In the genomic region with DNA sequence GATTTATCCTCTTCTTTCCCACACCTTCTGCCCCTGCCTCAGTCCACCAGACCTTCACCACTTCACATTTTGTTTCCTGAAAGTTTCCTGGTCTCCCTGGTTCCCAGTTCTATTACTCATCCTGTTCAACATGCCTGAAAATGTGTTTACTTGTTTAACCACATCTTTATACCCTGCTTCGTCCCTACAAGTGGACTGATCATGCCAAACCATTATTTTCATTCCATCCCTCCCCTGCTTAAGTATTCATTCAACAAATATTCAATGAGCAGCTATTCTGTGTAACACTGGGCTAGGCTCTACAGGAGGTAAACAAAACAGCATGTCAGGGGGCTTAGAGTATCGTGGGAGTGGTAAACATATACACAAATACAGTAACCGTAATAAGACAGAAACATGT, we compare ENCODE assay signal across 15 cellular contexts. TPM values are rescaled to one million over a fixed set of nuclear protein-coding genes. Genes with fewer than 3 reads are reported as not detected.
DNase-seq lines count a peak whose midpoint lies in the region; ATAC-seq, FAIRE-seq and TF ChIP-seq lines count a peak whose summit lies in the region.
"Had no signal": no experiment of that assay in that cellular context is flagged by ENCODE, and none has a peak within 500 bp of the region (broad histone marks: within the 10 kb centered on the region; RNA-seq: fewer than 3 reads in every experiment).

No MANE protein-coding gene starts in this region.

- peaks cover 17% of the 10 kb centered on the region for H3K27me3 Mint-ChIP-seq in WTC11 (ENCODE audit: low read depth)
- peaks cover 3% of the 10 kb centered on the region for H3K27me3 Mint-ChIP-seq in activated naive CD4-positive, alpha-beta T cell treated with anti-CD3 and anti-CD28 coated beads, Interleukin-2, amount 10 ng/mL, durations not matched to agents 7 days and 5 days

- H3K4me1 ChIP-seq in skeletal muscle satellite cell (ENCODE audit: control insufficient read depth, insufficient read depth, low read length) (peaks cover 20% of the 10 kb centered on the region), SJCRH30 (peaks cover 6% of the 10 kb centered on the region)

- TF ChIP-seq CTCF in WTC11 (IDR thresholded peaks at IDR 0.05) (no peak), fibroblast of pulmonary artery (IDR thresholded peaks at IDR 0.05; ENCODE audit: low read length, missing control alignments) (no peak)

- CTCF ChIA-PET in WTC11 (lab: Charles Lee): no interaction called here
- CTCF ChIA-PET in activated naive CD4-positive, alpha-beta T cell treated with anti-CD3 and anti-CD28 coated beads, Interleukin-2, amount 10 ng/mL, durations not matched to agents 7 days and 5 days (lab: Charles Lee): no interaction called here

- peaks cover 42% of the 10 kb centered on the region for H3K4me1 Mint-ChIP-seq in WTC11
- peaks cover 16% of the 10 kb centered on the region for H3K4me1 Mint-ChIP-seq in activated naive CD4-positive, alpha-beta T cell treated with anti-CD3 and anti-CD28 coated beads, Interleukin-2, amount 10 ng/mL, durations not matched to agents 7 days and 5 days

- DNase-seq in GM04503 (ENCODE audit: low read depth) (peak; percentile 90), WTC11 (ENCODE audit: low spot score) (no peak), fibroblast of pulmonary artery (ENCODE audit: low read depth) (peak; percentile 52), SJCRH30 (no peak), GM12892 (ENCODE audit: insufficient read length) (no peak)
- no peak for DNase-seq in activated naive CD4-positive, alpha-beta T cell treated with anti-CD3 and anti-CD28 coated beads, Interleukin-2, amount 10 ng/mL, durations not matched to agents 7 days and 5 days
- DNase-seq in activated CD8-positive, alpha-beta memory T cell treated with anti-CD3 and anti-CD28 coated beads for 24 hours: no peak
- DNase-seq: caudate nucleus, DND-41, mesendoderm, NCI-H2081, OCI-M1, right lobe of liver, upper lobe of left lung had no signal

- no peaks in the 10 kb centered on the region for H3K9me3 ChIP-seq in skeletal muscle satellite cell (replicated peaks; ENCODE audit: low read length)
- H3K9me3 ChIP-seq in SJCRH30 (replicated peaks): no peaks in the 10 kb centered on the region
- H3K9me3 ChIP-seq: right lobe of liver, upper lobe of left lung had no signal

- H3K27me3 ChIP-seq in skeletal muscle satellite cell (ENCODE audit: control insufficient read depth, insufficient read depth, low read length) (no peaks in the 10 kb centered on the region), SJCRH30 (no peaks in the 10 kb centered on the region)
- H3K27me3 ChIP-seq: right lobe of liver, upper lobe of left lung had no signal

- H3K9ac ChIP-seq in skeletal muscle satellite cell (ENCODE audit: low read depth, low read length): peak overlapping the region; percentile 26

- POLR2A ChIA-PET in WTC11 (lab: Charles Lee): interaction anchor here (0.7 kb wide), 1 partner anchor 75 kb away, joined by 3 read pairs; no protein-coding TSS in a partner anchor

- no peaks in the 10 kb centered on the region for H3K9me3 Mint-ChIP-seq in WTC11
- H3K9me3 Mint-ChIP-seq in activated naive CD4-positive, alpha-beta T cell treated with anti-CD3 and anti-CD28 coated beads, Interleukin-2, amount 10 ng/mL, durations not matched to agents 7 days and 5 days: no peaks in the 10 kb centered on the region

- FAIRE-seq in GM12892 (lab: Jason Lieb, UNC): no peak

- peak overlapping the region; percentile 40 for H3K4me2 ChIP-seq in skeletal muscle satellite cell (ENCODE audit: low read length)

- H3K4me3 Mint-ChIP-seq in WTC11: no peak overlapping the region
- H3K4me3 Mint-ChIP-seq in activated naive CD4-positive, alpha-beta T cell treated with anti-CD3 and anti-CD28 coated beads, Interleukin-2, amount 10 ng/mL, durations not matched to agents 7 days and 5 days: no peak overlapping the region

- no peak overlapping the region for H3K27ac ChIP-seq in SJCRH30
- H3K27ac ChIP-seq: right lobe of liver, upper lobe of left lung had no signal

- H3K36me3 Mint-ChIP-seq in WTC11: no peaks in the 10 kb centered on the region
- H3K36me3 Mint-ChIP-seq in activated naive CD4-positive, alpha-beta T cell treated with anti-CD3 and anti-CD28 coated beads, Interleukin-2, amount 10 ng/mL, durations not matched to agents 7 days and 5 days: no peaks in the 10 kb centered on the region

- no peak for TF ChIP-seq POLR2A in GM12892 (IDR thresholded peaks at IDR 0.05; ENCODE audit: low read depth, low read length)

- H3K27ac Mint-ChIP-seq in WTC11: peak overlapping the region; percentile 10
- no peak overlapping the region for H3K27ac Mint-ChIP-seq in activated naive CD4-positive, alpha-beta T cell treated with anti-CD3 and anti-CD28 coated beads, Interleukin-2, amount 10 ng/mL, durations not matched to agents 7 days and 5 days

- H3K36me3 ChIP-seq in skeletal muscle satellite cell (ENCODE audit: insufficient read depth, low read length) (no peaks in the 10 kb centered on the region), SJCRH30 (no peaks in the 10 kb centered on the region)
- H3K36me3 ChIP-seq: right lobe of liver, upper lobe of left lung had no signal

- no peak overlapping the region for H3K4me3 ChIP-seq in fibroblast of pulmonary artery (replicated peaks; ENCODE audit: low read depth, low read length)
- no peak overlapping the region for H3K4me3 ChIP-seq in skeletal muscle satellite cell (ENCODE audit: low read length)
- no peak overlapping the region for H3K4me3 ChIP-seq in SJCRH30
- H3K4me3 ChIP-seq: right lobe of liver, upper lobe of left lung had no signal

- no peak for ATAC-seq in WTC11

TF ChIP-seq in WTC11, 78 proteins besides CTCF, POLR2A, EP300 and RAD21:
- TF ChIP-seq ZNF219 (CRISPR knock-in tag; IDR thresholded peaks at IDR 0.05; ENCODE audit: borderline replicate concordance) (no peak), PRRX2 (CRISPR knock-in tag; IDR thresholded peaks at IDR 0.05) (no peak), ZNF416 (CRISPR knock-in tag; IDR thresholded peaks at IDR 0.05) (no peak)
- TF ChIP-seq, protein P1, sequence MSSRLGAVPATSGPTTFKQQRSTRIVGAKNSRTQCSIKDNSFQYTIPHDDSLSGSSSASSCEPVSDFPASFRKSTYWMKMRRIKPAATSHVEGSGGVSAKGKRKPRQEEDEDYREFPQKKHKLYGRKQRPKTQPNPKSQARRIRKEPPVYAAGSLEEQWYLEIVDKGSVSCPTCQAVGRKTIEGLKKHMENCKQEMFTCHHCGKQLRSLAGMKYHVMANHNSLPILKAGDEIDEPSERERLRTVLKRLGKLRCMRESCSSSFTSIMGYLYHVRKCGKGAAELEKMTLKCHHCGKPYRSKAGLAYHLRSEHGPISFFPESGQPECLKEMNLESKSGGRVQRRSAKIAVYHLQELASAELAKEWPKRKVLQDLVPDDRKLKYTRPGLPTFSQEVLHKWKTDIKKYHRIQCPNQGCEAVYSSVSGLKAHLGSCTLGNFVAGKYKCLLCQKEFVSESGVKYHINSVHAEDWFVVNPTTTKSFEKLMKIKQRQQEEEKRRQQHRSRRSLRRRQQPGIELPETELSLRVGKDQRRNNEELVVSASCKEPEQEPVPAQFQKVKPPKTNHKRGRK (CRISPR knock-in tag; IDR thresholded peaks at IDR 0.05; ENCODE audit: borderline replicate concordance): no peak
- TF ChIP-seq, protein P2, sequence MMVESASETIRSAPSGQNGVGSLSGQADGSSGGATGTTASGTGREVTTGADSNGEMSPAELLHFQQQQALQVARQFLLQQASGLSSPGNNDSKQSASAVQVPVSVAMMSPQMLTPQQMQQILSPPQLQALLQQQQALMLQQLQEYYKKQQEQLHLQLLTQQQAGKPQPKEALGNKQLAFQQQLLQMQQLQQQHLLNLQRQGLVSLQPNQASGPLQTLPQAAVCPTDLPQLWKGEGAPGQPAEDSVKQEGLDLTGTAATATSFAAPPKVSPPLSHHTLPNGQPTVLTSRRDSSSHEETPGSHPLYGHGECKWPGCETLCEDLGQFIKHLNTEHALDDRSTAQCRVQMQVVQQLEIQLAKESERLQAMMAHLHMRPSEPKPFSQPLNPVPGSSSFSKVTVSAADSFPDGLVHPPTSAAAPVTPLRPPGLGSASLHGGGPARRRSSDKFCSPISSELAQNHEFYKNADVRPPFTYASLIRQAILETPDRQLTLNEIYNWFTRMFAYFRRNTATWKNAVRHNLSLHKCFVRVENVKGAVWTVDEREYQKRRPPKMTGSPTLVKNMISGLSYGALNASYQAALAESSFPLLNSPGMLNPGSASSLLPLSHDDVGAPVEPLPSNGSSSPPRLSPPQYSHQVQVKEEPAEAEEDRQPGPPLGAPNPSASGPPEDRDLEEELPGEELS (CRISPR knock-in tag; IDR thresholded peaks at IDR 0.05): no peak

RNA-seq across cellular contexts. Expression of a gene that starts 5.5 kb away (rescaled TPM):
- total RNA-seq in WTC11 (2021): 29.2 to 33.3 TPM (median 32.1 TPM) in 3 replicates
- total RNA-seq in skeletal muscle satellite cell (2012; rRNA removed): 40.4 and 47.9 TPM in 2 replicates
- 15.2 and 15.5 TPM in 2 replicates for total RNA-seq in SJCRH30 (2014; rRNA removed; shearing (Covaris generic))
- polyA plus RNA-seq in GM12892 (2012; ENCODE audit: missing spikeins): 16.9 TPM

RNA-seq across cellular contexts. Expression of a gene that starts 45.6 kb away (rescaled TPM):
- total RNA-seq in WTC11 (2021): 203 to 217 TPM (median 212 TPM) in 3 replicates
- total RNA-seq in skeletal muscle satellite cell (2012; rRNA removed): 104 and 110 TPM in 2 replicates
- 88.2 and 96.1 TPM in 2 replicates for total RNA-seq in SJCRH30 (2014; rRNA removed; shearing (Covaris generic))
- polyA plus RNA-seq in GM12892 (2012; ENCODE audit: missing spikeins): 90.0 TPM

Comparison
In these comparisons a context has a peak if more than half of its experiments do, and no peak if none do; other contexts are left out.
1. DNase-seq: peak in GM04503 (single experiment) and fibroblast of pulmonary artery (single experiment); none in WTC11 (single experiment), SJCRH30 (0 of 2), activated naive CD4-positive, alpha-beta T cell treated with anti-CD3 and anti-CD28 coated beads, Interleukin-2, amount 10 ng/mL, durations not matched to agents 7 days and 5 days (single experiment), GM12892 (single experiment) and activated CD8-positive, alpha-beta memory T cell treated with anti-CD3 and anti-CD28 coated beads for 24 hours (single experiment).